In the genomic region with DNA sequence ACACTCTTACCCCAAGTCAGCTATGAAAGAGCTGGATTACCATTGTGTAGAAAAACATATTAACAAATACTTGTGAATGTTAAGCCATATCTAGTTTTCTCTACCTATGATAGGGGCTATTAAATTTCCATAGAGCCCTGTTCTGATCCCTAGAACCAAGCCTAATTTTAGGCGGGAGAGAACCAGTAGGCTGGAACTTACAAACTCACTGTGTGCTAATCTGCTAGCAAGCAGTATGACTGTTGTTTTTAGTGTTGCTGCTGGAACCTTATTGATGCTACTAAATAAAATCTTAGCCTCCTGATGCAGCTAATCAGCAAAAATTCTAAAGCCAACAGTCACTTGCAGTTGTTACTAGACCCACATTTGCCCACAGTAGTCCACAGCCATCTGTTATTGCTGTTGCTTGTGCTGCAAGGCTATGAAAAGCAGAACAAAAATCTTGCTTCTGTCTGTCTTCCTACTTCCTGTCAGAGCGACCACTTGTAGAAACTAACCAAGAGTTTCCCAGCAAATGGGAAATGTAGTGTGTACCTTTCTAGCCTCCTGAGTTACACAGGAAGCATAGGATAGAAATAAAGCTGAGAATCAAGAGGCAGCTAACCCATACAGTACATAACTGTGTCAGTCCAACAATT, we compare ENCODE assay signal across 1 cellular context.
TF ChIP-seq lines count a peak whose summit lies in the region.

No MANE protein-coding gene starts in this region.

TF ChIP-seq in endothelial cell of umbilical vein, 7 proteins besides CTCF, POLR2A, EP300 and RAD21:
- TF ChIP-seq MAX (IDR thresholded peaks at IDR 0.05; ENCODE audit: insufficient read depth, insufficient read length) (no peak), MYC (IDR thresholded peaks at IDR 0.05; ENCODE audit: low read depth, low read length) (no peak), GATA2 (IDR thresholded peaks at IDR 0.05; ENCODE audit: insufficient read depth, insufficient read length, low read depth, low read length) (no peak), EZH2 (IDR thresholded peaks at IDR 0.05; ENCODE audit: borderline replicate concordance, low read depth, low read length, severe bottlenecking) (no peak), FOS (IDR thresholded peaks at IDR 0.05; ENCODE audit: borderline replicate concordance, insufficient read depth, low read length) (no peak), JUN (IDR thresholded peaks at IDR 0.05; ENCODE audit: borderline replicate concordance, insufficient read depth, insufficient read length, low read depth) (no peak), POLR2AphosphoS5 (IDR thresholded peaks at IDR 0.05; ENCODE audit: insufficient read depth, low read depth, low read length) (no peak)
